14 cellular contexts compared by ENCODE assay signal in genomic region chr1:93518516-93518915, GRCh38.
"Had no signal": no experiment of that assay in that cellular context is flagged by ENCODE, and none has a peak within 500 bp of the region (broad histone marks: within the 10 kb centered on the region; RNA-seq: fewer than 3 reads in every experiment).

No MANE protein-coding gene starts in this region.

- H3K36me3 ChIP-seq: cardiac muscle cell, esophagus squamous epithelium, lower lobe of right lung, tibial nerve, uterus had no signal

- H3K36me3 Mint-ChIP-seq: activated naive CD4-positive, alpha-beta T cell treated with anti-CD3 and anti-CD28 coated beads, Interleukin-2, amount 50 U/mL, for 72 hours; natural killer cell treated with Interleukin-12 subunit alpha and Interleukin-12 subunit beta and Interleukin-15 and Interleukin-18, amount 100 ng/mL, for 72 hours had no signal

- H3K4me1 ChIP-seq: esophagus squamous epithelium, lower lobe of right lung, tibial nerve, uterus had no signal

- H3K4me3 Mint-ChIP-seq: natural killer cell treated with Interleukin-12 subunit alpha and Interleukin-12 subunit beta and Interleukin-15 and Interleukin-18, amount 100 ng/mL, for 72 hours; stimulated activated naive CD8-positive, alpha-beta T cell treated with anti-CD3 and anti-CD28 coated beads, Interleukin-15, Interleukin-2, amounts not matched to agents 100 ng/mL and 50 ng/mL, for 24 hours had no signal

- H3K27ac Mint-ChIP-seq: activated naive CD4-positive, alpha-beta T cell treated with anti-CD3 and anti-CD28 coated beads, Interleukin-2, amount 50 U/mL, for 72 hours; natural killer cell treated with Interleukin-12 subunit alpha and Interleukin-12 subunit beta and Interleukin-15 and Interleukin-18, amount 100 ng/mL, for 72 hours; stimulated activated naive CD8-positive, alpha-beta T cell treated with anti-CD3 and anti-CD28 coated beads, Interleukin-15, Interleukin-2, amounts not matched to agents 100 ng/mL and 50 ng/mL, for 24 hours had no signal

- H3K27me3 ChIP-seq: cardiac muscle cell, esophagus squamous epithelium, tibial nerve, uterus had no signal

- H3K27me3 Mint-ChIP-seq: stimulated activated naive CD8-positive, alpha-beta T cell treated with anti-CD3 and anti-CD28 coated beads, Interleukin-15, Interleukin-2, amounts not matched to agents 100 ng/mL and 50 ng/mL, for 24 hours had no signal

- H3K9me3 ChIP-seq: esophagus squamous epithelium, lower lobe of right lung, tibial nerve, uterus had no signal

- H3K27ac ChIP-seq: cardiac muscle cell, esophagus squamous epithelium, lower lobe of right lung, tibial nerve, uterus had no signal

- H3K4me3 ChIP-seq: cardiac muscle cell, esophagus squamous epithelium, lower lobe of right lung, tibial nerve, uterus had no signal

- ATAC-seq: activated naive CD4-positive, alpha-beta T cell treated with anti-CD3 and anti-CD28 coated beads, Interleukin-2, amount 50 U/mL, for 72 hours; left cardiac atrium; natural killer cell treated with Interleukin-12 subunit alpha and Interleukin-12 subunit beta and Interleukin-15 and Interleukin-18, amount 100 ng/mL, for 72 hours had no signal

- H3K9me3 Mint-ChIP-seq: natural killer cell treated with Interleukin-12 subunit alpha and Interleukin-12 subunit beta and Interleukin-15 and Interleukin-18, amount 100 ng/mL, for 72 hours; stimulated activated naive CD8-positive, alpha-beta T cell treated with anti-CD3 and anti-CD28 coated beads, Interleukin-15, Interleukin-2, amounts not matched to agents 100 ng/mL and 50 ng/mL, for 24 hours had no signal

- DNase-seq: activated CD4-positive, alpha-beta T cell treated with anti-CD3 and anti-CD28 coated beads, Interleukin-2, amount 50 U/mL, for 4 hours; activated gamma-delta T cell treated with Interleukin-2 at 50 U/mL for 16 hours; dermis blood vessel endothelial cell; effector memory CD4-positive, alpha-beta T cell; esophagus squamous epithelium; left cardiac atrium; lower lobe of right lung; nucleus accumbens; uterus had no signal
